Comparison of ENCODE assay signal across 26 cellular contexts in genomic region chr2:30789670-30790210, GRCh38. TPM values are rescaled to one million over a fixed set of nuclear protein-coding genes. Genes with fewer than 3 reads are reported as not detected.
"Had no signal": no experiment of that assay in that cellular context is flagged by ENCODE, and none has a peak within 500 bp of the region (broad histone marks: within the 10 kb centered on the region; RNA-seq: fewer than 3 reads in every experiment).

No MANE protein-coding gene starts in this region.

- H3K9me3 Mint-ChIP-seq: activated naive CD4-positive, alpha-beta T cell treated with anti-CD3 and anti-CD28 coated beads, Interleukin-2, amount 50 U/mL, for 72 hours; activated T-helper 1 cell treated with anti-CD3 and anti-CD28 coated beads, Interleukin-12 subunit alpha, Interleukin-12 subunit beta, Interleukin-2, Interleukin-4 antibody, amounts not matched to agents 30 ng/mL and 10 ng/mL and 1 ng/mL, durations not matched to agents 14 hours and 24 hours and 36 hours; stimulated activated naive CD8-positive, alpha-beta T cell treated with anti-CD3 and anti-CD28 coated beads, Interleukin-15, Interleukin-2, amounts not matched to agents 100 ng/mL and 50 ng/mL, for 24 hours; T-helper 1 cell treated with Interleukin-12 subunit alpha and Interleukin-12 subunit beta and Interleukin-4 antibody, amounts not matched to agents 30 μg/mL and 1 μg/mL, for 36 hours had no signal

- ATAC-seq: activated naive CD4-positive, alpha-beta T cell treated with anti-CD3 and anti-CD28 coated beads, Interleukin-2, amount 50 U/mL, for 72 hours; esophagus mucosa; gastroesophageal sphincter; heart left ventricle; left colon had no signal

- DNase-seq: activated CD4-positive, alpha-beta T cell treated with anti-CD3 and anti-CD28 coated beads for 1 hour; activated CD4-positive, alpha-beta T cell treated with anti-CD3 and anti-CD28 coated beads, Interleukin-2, amount 50 U/mL, for 4 hours; activated gamma-delta T cell treated with Interleukin-2 at 50 U/mL for 16 hours; activated T-cell treated with anti-CD3 and anti-CD28 coated beads for 4 hours; adrenal gland; cortex of kidney; effector CD4-positive, alpha-beta T cell; heart left ventricle; left colon; midbrain; stimulated activated CD4-positive, alpha-beta T cell treated with anti-CD3 and anti-CD28 coated beads, Interleukin-2, amount 100 ng/mL, for 24 hours; transverse colon had no signal

- H3K36me3 Mint-ChIP-seq: activated naive CD4-positive, alpha-beta T cell treated with anti-CD3 and anti-CD28 coated beads, Interleukin-2, amount 50 U/mL, for 72 hours had no signal

- H3K27ac Mint-ChIP-seq: activated naive CD4-positive, alpha-beta T cell treated with anti-CD3 and anti-CD28 coated beads, Interleukin-2, amount 50 U/mL, for 72 hours; activated T-helper 1 cell treated with anti-CD3 and anti-CD28 coated beads, Interleukin-12 subunit alpha, Interleukin-12 subunit beta, Interleukin-2, Interleukin-4 antibody, amounts not matched to agents 30 ng/mL and 10 ng/mL and 1 ng/mL, durations not matched to agents 14 hours and 24 hours and 36 hours; stimulated activated naive CD8-positive, alpha-beta T cell treated with anti-CD3 and anti-CD28 coated beads, Interleukin-15, Interleukin-2, amounts not matched to agents 100 ng/mL and 50 ng/mL, for 24 hours; T-helper 1 cell treated with Interleukin-12 subunit alpha and Interleukin-12 subunit beta and Interleukin-4 antibody, amounts not matched to agents 30 μg/mL and 1 μg/mL, for 36 hours had no signal

- H3K4me3 Mint-ChIP-seq: activated T-helper 1 cell treated with anti-CD3 and anti-CD28 coated beads, Interleukin-12 subunit alpha, Interleukin-12 subunit beta, Interleukin-2, Interleukin-4 antibody, amounts not matched to agents 30 ng/mL and 10 ng/mL and 1 ng/mL, durations not matched to agents 14 hours and 24 hours and 36 hours; stimulated activated naive CD8-positive, alpha-beta T cell treated with anti-CD3 and anti-CD28 coated beads, Interleukin-15, Interleukin-2, amounts not matched to agents 100 ng/mL and 50 ng/mL, for 24 hours; T-helper 1 cell treated with Interleukin-12 subunit alpha and Interleukin-12 subunit beta and Interleukin-4 antibody, amounts not matched to agents 30 μg/mL and 1 μg/mL, for 36 hours had no signal

- H3K27ac ChIP-seq: adrenal gland, breast epithelium, gastroesophageal sphincter, heart left ventricle, prostate gland, right atrium auricular region, transverse colon had no signal

RNA-seq across cellular contexts. Expression of gene CAPN13, which starts 17.5 kb away (rescaled TPM):
- total RNA-seq: activated naive CD4-positive, alpha-beta T cell treated with anti-CD3 and anti-CD28 coated beads, Interleukin-2, amount 50 U/mL, for 72 hours; activated T-helper 1 cell treated with anti-CD3 and anti-CD28 coated beads, Interleukin-12 subunit alpha, Interleukin-12 subunit beta, Interleukin-2, Interleukin-4 antibody, amounts not matched to agents 30 ng/mL and 10 ng/mL and 1 ng/mL, durations not matched to agents 14 hours and 24 hours and 36 hours; astrocyte; heart left ventricle; lung microvascular endothelial cell; myocyte; osteoblast; right atrium auricular region; skeletal muscle tissue had no signal
